In the genomic region with DNA sequence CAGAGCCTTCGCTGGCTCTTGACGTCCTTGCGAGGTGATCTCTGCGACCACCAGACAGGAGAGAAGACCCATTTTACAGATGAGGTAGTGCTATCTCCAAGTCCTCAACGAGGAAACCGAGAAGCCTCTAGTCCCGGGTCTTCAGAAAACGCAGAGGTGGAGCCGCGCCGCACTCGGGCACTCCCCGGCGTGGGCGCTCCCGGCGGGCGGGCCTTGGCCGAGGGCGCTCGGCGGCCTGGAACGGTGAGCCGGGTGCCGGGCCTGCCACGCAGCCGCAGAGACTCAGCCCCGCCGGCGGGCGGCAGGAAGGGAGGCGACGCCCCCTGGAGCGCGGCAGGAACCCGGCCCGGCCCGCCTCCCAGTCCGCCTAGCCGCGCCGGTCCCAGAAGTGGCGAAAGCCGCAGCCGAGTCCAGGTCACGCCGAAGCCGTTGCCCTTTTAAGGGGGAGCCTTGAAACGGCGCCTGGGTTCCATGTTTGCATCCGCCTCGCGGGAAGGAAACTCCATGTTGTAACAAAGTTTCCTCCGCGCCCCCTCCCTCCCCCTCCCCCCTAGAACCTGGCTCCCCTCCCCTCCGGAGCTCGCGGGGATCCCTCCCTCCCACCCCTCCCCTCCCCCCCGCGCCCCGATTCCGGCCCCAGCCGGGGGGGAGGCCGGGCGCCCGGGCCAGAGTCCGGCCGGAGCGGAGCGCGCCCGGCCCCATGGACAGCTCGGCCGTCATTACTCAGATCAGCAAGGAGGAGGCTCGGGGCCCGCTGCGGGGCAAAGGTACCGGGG, we compare ENCODE assay signal across 8 cellular contexts. TPM values are rescaled to one million over a fixed set of nuclear protein-coding genes. Genes with fewer than 3 reads are reported as not detected.
A peak's percentile ranks its signal among the peaks of the same experiment; 100 is the strongest.
DNase-seq lines count a peak whose midpoint lies in the region; ATAC-seq, FAIRE-seq and TF ChIP-seq lines count a peak whose summit lies in the region.

Gene CTDSP1 (plus strand): TSS at position 478 of the 776 bp plus-strand sequence. CDS start 223 bp downstream, at position 701.

- H3K9me3 ChIP-seq in A549, result no peaks in the 10 kb centered on the region
- no peaks in the 10 kb centered on the region for H3K9me3 ChIP-seq in mammary epithelial cell (replicated peaks; ENCODE audit: insufficient read depth, low read length)
- no peaks in the 10 kb centered on the region for H3K9me3 ChIP-seq in smooth muscle cell (replicated peaks; ENCODE audit: low read depth)

- H2AFZ ChIP-seq in mammary epithelial cell (ENCODE audit: low read depth, low read length) (peak within 1 kb of the TSS; percentile 48), smooth muscle cell (ENCODE audit: low read depth) (peak within 1 kb of the TSS; percentile 66)

- CTCF ChIA-PET in A549 (lab: Yijun Ruan, JAX) (no interaction called here), mammary epithelial cell (lab: Charles Lee; ENCODE audit: low non-redundant PET) (no interaction called here)

- dilution Hi-C loops in mammary epithelial cell (cut with HindIII; ENCODE audit: low sequenced_read_pairs), result loop anchor here (5.0 kb wide), 2 partner anchors 72 to 102 kb away; no protein-coding TSS in a partner anchor

- peak within 1 kb of the TSS; percentile 98 to 100 for H3K27ac ChIP-seq in A549
- H3K27ac ChIP-seq in mammary epithelial cell (ENCODE audit: insufficient read depth, low read depth, low read length), result peak within 1 kb of the TSS; percentile 82
- H3K27ac ChIP-seq in smooth muscle cell (ENCODE audit: low read depth), result peak within 1 kb of the TSS; percentile 98

- TF ChIP-seq CTCF in A549 (IDR thresholded peaks at IDR 0.05) (no peak), WI38 (IDR thresholded peaks at IDR 0.05; ENCODE audit: low read depth, low read length) (no peak), mammary epithelial cell (conservative IDR thresholded peaks at IDR 0.05 in 1 of 2, IDR thresholded peaks at IDR 0.05 in 1 of 2; ENCODE audit: extremely low read depth in 1 of 2, insufficient read depth in 1 of 2, low read depth in 1 of 2, low read length in 2 of 2) (peak in 1 of 2 donors; percentile 16), smooth muscle cell (IDR thresholded peaks at IDR 0.05; ENCODE audit: borderline replicate concordance, insufficient read depth, poor library complexity, severe bottlenecking) (no peak)

- in situ Hi-C loops in mammary epithelial cell (cut with MboI; ENCODE audit: low sequenced_read_pairs in 2 of 2), result loop anchor here (5.0 to 10.0 kb wide), 3 partner anchors 95 to 125 kb away; partner anchors contain the start of genes AAMP (in 1 of the 2) and PNKD (in 1 of the 2)

- H3K79me2 ChIP-seq in mammary epithelial cell (ENCODE audit: insufficient read depth, low read length), result peaks cover 45% of the 10 kb centered on the region
- H3K79me2 ChIP-seq in smooth muscle cell (ENCODE audit: low read depth), result peaks cover 28% of the 10 kb centered on the region

- TF ChIP-seq POLR2A in A549 (IDR thresholded peaks at IDR 0.05; ENCODE audit: low read length), result peak; percentile 54

- intact Hi-C loops in mammary epithelial cell (cut with micrococcal nuclease), result no loop called here

- TF ChIP-seq EP300 in A549 (IDR thresholded peaks at IDR 0.05), result no peak

- H3K4me2 ChIP-seq in A549 (peak within 1 kb of the TSS; percentile 90), mammary epithelial cell (ENCODE audit: insufficient read depth, low read depth, low read length) (peak within 1 kb of the TSS; percentile 95), smooth muscle cell (peak within 1 kb of the TSS; percentile 99)

- H3K4me3 ChIP-seq in A549 (peak within 1 kb of the TSS; percentile 94), WI38 (ENCODE audit: low read depth, low read length) (peak within 1 kb of the TSS; percentile 85), mammary epithelial cell (replicated peaks in 1 of 3; ENCODE audit: insufficient read depth in 1 of 3, low read depth in 2 of 3, low read length in 3 of 3) (peak within 1 kb of the TSS; percentile 65 to 85 (median 84)), smooth muscle cell (peak within 1 kb of the TSS; percentile 95)

- peaks cover 24% of the 10 kb centered on the region for H3F3A ChIP-seq in smooth muscle cell (ENCODE audit: low read depth)

- FAIRE-seq in A549 (lab: Jason Lieb, UNC), result no peak

- 2% methylated on average over 30 of the region's 78 CpGs for WGBS in A549 (ENCODE audit: missing lambda C conversion rate)
- WGBS in mammary epithelial cell (ENCODE audit: low coverage, missing lambda C conversion rate), result 1% methylated on average over 39 of the region's 78 CpGs
- 0% methylated on average over 39 of the region's 78 CpGs for WGBS in smooth muscle cell (ENCODE audit: low lambda C conversion rate)

- peak within 1 kb of the TSS; percentile 80 for H3K9ac ChIP-seq in mammary epithelial cell (ENCODE audit: insufficient read depth, low read length)
- H3K9ac ChIP-seq in smooth muscle cell (ENCODE audit: low read depth), result peak within 1 kb of the TSS; percentile 88

- H3K36me3 ChIP-seq in mammary epithelial cell (ENCODE audit: insufficient read depth, low read length) (peaks cover 6% of the 10 kb centered on the region), smooth muscle cell (ENCODE audit: low read depth) (no peaks in the 10 kb centered on the region)

- ATAC-seq in A549 (peak; percentile 36 to 49), GM18868 (IDR thresholded peaks at IDR 0.05; ENCODE audit: unreplicated experiment) (peak; percentile 37), HG03103 (IDR thresholded peaks at IDR 0.05; ENCODE audit: low read depth, unreplicated experiment) (peak; percentile 37)

- BruUV-seq in mammary epithelial cell (replicated peaks; lab: Mats Ljungman, UMichigan), result no TSS peak

- H3K27me3 ChIP-seq in mammary epithelial cell (ENCODE audit: insufficient read depth, low read length), result no peaks in the 10 kb centered on the region
- no peaks in the 10 kb centered on the region for H3K27me3 ChIP-seq in smooth muscle cell (ENCODE audit: low read depth)

- no peaks in the 10 kb centered on the region for H4K20me1 ChIP-seq in mammary epithelial cell (ENCODE audit: insufficient read depth, low read length)
- peaks cover 17% of the 10 kb centered on the region for H4K20me1 ChIP-seq in smooth muscle cell (ENCODE audit: low read depth)

- peak; percentile 86 to 96 for DNase-seq in A549 (ENCODE audit: low read depth in 1 of 2, low spot score in 1 of 2)
- DNase-seq in NCI-H2227 (lab: John Stamatoyannopoulos, UW; ENCODE audit: unreplicated experiment), result peak; percentile 92
- peak; percentile 96 for DNase-seq in mammary epithelial cell
- peak; percentile 78 for DNase-seq in iPS-NIHi11 (ENCODE audit: low spot score)
- DNase-seq in smooth muscle cell (lab: John Stamatoyannopoulos, UW; ENCODE audit: unreplicated experiment), result peak; percentile 77

- TF ChIP-seq RAD21 in A549 (conservative IDR thresholded peaks at IDR 0.05 in 1 of 2, IDR thresholded peaks at IDR 0.05 in 1 of 2), result no peak; a peak in 1 of 5 replicates

- POLR2A ChIA-PET in A549 (lab: Yijun Ruan, JAX), result no interaction called here

- H3K4me1 ChIP-seq in A549 (peaks cover 39% of the 10 kb centered on the region), mammary epithelial cell (ENCODE audit: insufficient read depth, low read length) (peaks cover 42% of the 10 kb centered on the region), smooth muscle cell (ENCODE audit: low read depth) (peaks cover 6% of the 10 kb centered on the region)

TF ChIP-seq in A549, 52 proteins besides CTCF, POLR2A, EP300 and RAD21 (continues in another document):
- TF ChIP-seq HES2 (IDR thresholded peaks at IDR 0.05), result no peak
- TF ChIP-seq, protein P1, sequence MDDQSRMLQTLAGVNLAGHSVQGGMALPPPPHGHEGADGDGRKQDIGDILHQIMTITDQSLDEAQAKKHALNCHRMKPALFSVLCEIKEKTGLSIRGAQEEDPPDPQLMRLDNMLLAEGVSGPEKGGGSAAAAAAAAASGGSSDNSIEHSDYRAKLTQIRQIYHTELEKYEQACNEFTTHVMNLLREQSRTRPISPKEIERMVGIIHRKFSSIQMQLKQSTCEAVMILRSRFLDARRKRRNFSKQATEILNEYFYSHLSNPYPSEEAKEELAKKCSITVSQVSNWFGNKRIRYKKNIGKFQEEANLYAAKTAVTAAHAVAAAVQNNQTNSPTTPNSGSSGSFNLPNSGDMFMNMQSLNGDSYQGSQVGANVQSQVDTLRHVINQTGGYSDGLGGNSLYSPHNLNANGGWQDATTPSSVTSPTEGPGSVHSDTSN (IDR thresholded peaks at IDR 0.05), result peak; percentile 55
- TF ChIP-seq CHD2 (IDR thresholded peaks at IDR 0.05; ENCODE audit: low read length, partially characterized antibody), result no peak
- TF ChIP-seq RNF2 (IDR thresholded peaks at IDR 0.05; ENCODE audit: borderline replicate concordance, low read depth), result no peak; the same call in none of the 2 replicates
- TF ChIP-seq FOXS1 (CRISPR knock-in tag; IDR thresholded peaks at IDR 0.05), result no peak
- no peak for TF ChIP-seq PHF8 (IDR thresholded peaks at IDR 0.05; ENCODE audit: borderline replicate concordance, low read depth)
- no peak for TF ChIP-seq BHLHE40 (IDR thresholded peaks at IDR 0.05; ENCODE audit: low read depth, low read length)
- TF ChIP-seq FOSL2 (IDR thresholded peaks at IDR 0.05), result no peak
- no peak for TF ChIP-seq FOSL2 (CRISPR knock-in tag; IDR thresholded peaks at IDR 0.05)
- TF ChIP-seq KDM5A (IDR thresholded peaks at IDR 0.05), result no peak
- TF ChIP-seq MAX (IDR thresholded peaks at IDR 0.05), result peak; percentile 92
- TF ChIP-seq CHD4 (IDR thresholded peaks at IDR 0.05; ENCODE audit: borderline replicate concordance), result no peak
- TF ChIP-seq NPAS2 (CRISPR knock-in tag; IDR thresholded peaks at IDR 0.05; ENCODE audit: borderline replicate concordance), result no peak
- TF ChIP-seq RCOR1 (IDR thresholded peaks at IDR 0.05; ENCODE audit: low read depth, low read length), result no peak
- peak; percentile 51; the same call in 1 of the 2 replicates for TF ChIP-seq HDAC2 (IDR thresholded peaks at IDR 0.05)
- TF ChIP-seq ZC3H11A (IDR thresholded peaks at IDR 0.05), result no peak
- no peak for TF ChIP-seq EHF (CRISPR knock-in tag; IDR thresholded peaks at IDR 0.05)

RNA-seq across cellular contexts. Expression of gene CTDSP1, which starts in this region (rescaled TPM):
- polyA plus RNA-seq in A549 (2011; rRNA removed) (50.3 and 64.3 TPM in 2 replicates), A549 (2017; fragmentation: RNase III; extraction: RNeasy Plus Mini Kit Qiagen cat#74134 plus additional on column Dnase treatment) (34.6 to 42.8 TPM (median 39.5 TPM) in 3 replicates), mammary epithelial cell (79.1 TPM), smooth muscle cell (18.7 and 20.3 TPM in 2 replicates)
- 80.1 and 110 TPM in 2 replicates for polyA plus RNA-seq in A549 (2012; cell fraction: cytosol; rRNA removed)
- 128 and 139 TPM in 2 replicates for polyA plus RNA-seq in A549 (2012; cell fraction: nucleus; rRNA removed)
- 110 and 115 TPM in 2 replicates for polyA minus RNA-seq in A549 (2011; rRNA and poly(A)+ RNA removed)
- total RNA-seq in mammary epithelial cell (10 to 100 TPM; 27.0 to 58.0 TPM), smooth muscle cell (62.5 and 70.9 TPM in 2 replicates)
- polyA minus RNA-seq in mammary epithelial cell, result 123 TPM

Comparison
In these comparisons a context has a peak if more than half of its experiments do, and no peak if none do; other contexts are left out.
1. Peak in every context shown above with its lines: DNase-seq, ATAC-seq, H3K4me3 ChIP-seq and H3K27ac ChIP-seq.